In the genomic region with DNA sequence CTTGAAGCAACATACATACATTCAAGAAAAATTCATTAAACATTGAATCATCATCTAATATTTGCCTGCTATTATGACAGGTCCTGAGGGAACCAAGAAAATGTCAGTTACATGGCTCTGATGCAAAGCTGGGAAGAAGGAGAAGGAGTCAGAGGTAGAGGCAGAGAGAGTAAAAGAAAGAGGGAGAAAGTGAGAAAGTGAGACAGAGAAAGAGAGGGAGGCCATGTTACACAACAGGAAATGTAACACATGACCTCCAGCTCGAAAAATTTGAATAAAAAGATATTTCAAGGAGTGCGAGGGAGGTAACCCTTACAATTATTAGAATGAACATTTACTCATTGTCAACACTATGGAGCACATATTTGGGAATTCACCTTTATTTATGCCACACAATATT, we compare ENCODE assay signal across 26 cellular contexts.
DNase-seq lines count a peak whose midpoint lies in the region; ATAC-seq, FAIRE-seq and TF ChIP-seq lines count a peak whose summit lies in the region.
"Had no signal": no experiment of that assay in that cellular context is flagged by ENCODE, and none has a peak within 500 bp of the region (broad histone marks: within the 10 kb centered on the region; RNA-seq: fewer than 3 reads in every experiment).

No MANE protein-coding gene starts in this region.

- H2BK5ac ChIP-seq in neuronal stem cell (ENCODE audit: low read length), result no peak overlapping the region

- no peak overlapping the region for H4K91ac ChIP-seq in neuronal stem cell (ENCODE audit: low read depth, low read length, poor library complexity)

- H3K27me3 ChIP-seq in bronchial epithelial cell (ENCODE audit: control insufficient read depth, insufficient read depth, low read length) (no peaks in the 10 kb centered on the region), neuronal stem cell (ENCODE audit: control insufficient read depth in 3 of 3, insufficient read depth in 3 of 3, low read depth in 1 of 3, low read length in 3 of 3) (no peaks in the 10 kb centered on the region)
- H3K27me3 ChIP-seq: BE2C; BLaER1 treated with 17β-estradiol and CSF1 and Interleukin-3, amounts not matched to agents 10 nM and 100 nM had no signal

- H2AK5ac ChIP-seq in neuronal stem cell (ENCODE audit: low read depth, low read length), result no peak overlapping the region

- H3K27ac Mint-ChIP-seq in memory B cell, result peak overlapping the region; percentile 15
- peak overlapping the region; percentile 6 for H3K27ac Mint-ChIP-seq in osteocyte (ENCODE audit: unreplicated experiment)
- H3K27ac Mint-ChIP-seq: CD14-positive monocyte; CD4-positive, alpha-beta T cell; CD8-positive, alpha-beta memory T cell had no signal

- H3K79me1 ChIP-seq in neuronal stem cell (ENCODE audit: low read depth, low read length), result no peaks in the 10 kb centered on the region

- H3K36me3 ChIP-seq in HEK293 (ENCODE audit: control insufficient read depth in 2 of 2, insufficient read depth in 1 of 2, low read length in 2 of 2) (no peaks in the 10 kb centered on the region), bronchial epithelial cell (ENCODE audit: control insufficient read depth, insufficient read depth, low read length) (no peaks in the 10 kb centered on the region), neuronal stem cell (replicated peaks in 1 of 2; ENCODE audit: control insufficient read depth in 2 of 2, insufficient read depth in 2 of 2, low read length in 2 of 2) (no peaks in the 10 kb centered on the region)
- H3K36me3 ChIP-seq: BE2C; BLaER1 treated with 17β-estradiol and CSF1 and Interleukin-3, amounts not matched to agents 10 nM and 100 nM had no signal

- H2AFZ ChIP-seq in neuronal stem cell (ENCODE audit: low read length), result no peak overlapping the region
- H2AFZ ChIP-seq: GM23248 had no signal

- no peak overlapping the region for H3K23ac ChIP-seq in neuronal stem cell (ENCODE audit: low read depth, low read length, poor library complexity)

- H3K9ac ChIP-seq in neuronal stem cell (ENCODE audit: low read depth, low read length, poor library complexity), result no peak overlapping the region
- H3K9ac ChIP-seq: BLaER1 treated with 17β-estradiol and CSF1 and Interleukin-3, amounts not matched to agents 10 nM and 100 nM; GM23248 had no signal

- no peak for FAIRE-seq in bronchial epithelial cell (lab: Jason Lieb, UNC)
- FAIRE-seq: GM12878, GM19239, H1 had no signal

- no peaks in the 10 kb centered on the region for H3K9me3 ChIP-seq in HEK293 (ENCODE audit: control insufficient read depth, insufficient read depth, low read depth, low read length)
- no peaks in the 10 kb centered on the region for H3K9me3 ChIP-seq in neuronal stem cell (replicated peaks in 1 of 2; ENCODE audit: control insufficient read depth in 2 of 2, insufficient read depth in 1 of 2, low read depth in 1 of 2, low read length in 2 of 2)
- H3K9me3 ChIP-seq: A549; BE2C; BLaER1 treated with 17β-estradiol and CSF1 and Interleukin-3, amounts not matched to agents 10 nM and 100 nM had no signal

- no peak overlapping the region for H2BK12ac ChIP-seq in neuronal stem cell (ENCODE audit: low read length)

- H3K18ac ChIP-seq in neuronal stem cell (ENCODE audit: low read length), result no peak overlapping the region

- WGBS in neuronal stem cell (ENCODE audit: extremely low coverage in 2 of 2, insufficient read length in 2 of 2, insufficient replicate concordance in 1 of 2), 2 donors, result no CpG with 5 or more reads among the region's 2 CpGs

- H3K4me3 Mint-ChIP-seq in memory B cell, result no peak overlapping the region
- no peak overlapping the region for H3K4me3 Mint-ChIP-seq in osteocyte (ENCODE audit: unreplicated experiment)
- H3K4me3 Mint-ChIP-seq: CD14-positive monocyte; CD4-positive, alpha-beta T cell; CD8-positive, alpha-beta memory T cell had no signal

- POLR2A ChIA-PET in HEK293 (lab: Yijun Ruan, JAX), result no interaction called here

- DNase-seq in bronchial epithelial cell (ENCODE audit: low read depth), result peak; percentile 11
- DNase-seq in memory B cell (ENCODE audit: low spot score in 2 of 2), result no peak
- DNase-seq in osteocyte (ENCODE audit: extremely low spot score, unreplicated experiment), result no peak
- no peak for DNase-seq in neuronal stem cell (ENCODE audit: low spot score)
- DNase-seq: 8988T; ACHN; AML-193; BE2C; CD4-positive, alpha-beta T cell; CD8-positive, alpha-beta memory T cell; DMS 273 treated with DMSO at 0.1 percent for 48 hours; DMS79; EL; GDM1; GM23248; H7; HCEC 1CT had no signal

- H3K4me3 ChIP-seq in HEK293 (ENCODE audit: low read depth, low read length) (no peak overlapping the region), bronchial epithelial cell (ENCODE audit: low read depth, low read length) (no peak overlapping the region), neuronal stem cell (ENCODE audit: low read length in 2 of 2) (no peak overlapping the region)
- H3K4me3 ChIP-seq: A549; BLaER1 treated with 17β-estradiol and CSF1 and Interleukin-3, amounts not matched to agents 10 nM and 100 nM; GM12878; GM23248 had no signal

- peaks cover 3% of the 10 kb centered on the region for H3K27me3 Mint-ChIP-seq in memory B cell
- no peaks in the 10 kb centered on the region for H3K27me3 Mint-ChIP-seq in osteocyte (ENCODE audit: unreplicated experiment)
- H3K27me3 Mint-ChIP-seq: CD4-positive, alpha-beta T cell had no signal

- no peak overlapping the region for H2BK15ac ChIP-seq in neuronal stem cell (ENCODE audit: low read length)

- no peaks in the 10 kb centered on the region for H3K4me1 ChIP-seq in HEK293 (ENCODE audit: control insufficient read depth, insufficient read depth, low read length)
- H3K4me1 ChIP-seq in neuronal stem cell (ENCODE audit: control insufficient read depth in 2 of 2, insufficient read depth in 1 of 2, low read depth in 1 of 2, low read length in 2 of 2), result no peaks in the 10 kb centered on the region
- H3K4me1 ChIP-seq: BE2C; BLaER1 treated with 17β-estradiol and CSF1 and Interleukin-3, amounts not matched to agents 10 nM and 100 nM had no signal

- H3K14ac ChIP-seq in neuronal stem cell (ENCODE audit: low read length), result no peak overlapping the region

- ATAC-seq in memory B cell (ENCODE audit: low read depth) (no peak), HG02970 (IDR thresholded peaks at IDR 0.05; ENCODE audit: low FRiP score, unreplicated experiment) (no peak), HG03469 (IDR thresholded peaks at IDR 0.05; ENCODE audit: unreplicated experiment) (no peak)
- ATAC-seq: GM12878 had no signal

- H2BK120ac ChIP-seq in neuronal stem cell (ENCODE audit: low read depth, low read length), result no peak overlapping the region

- H3K27ac ChIP-seq in HEK293 (ENCODE audit: extremely low read depth, low read depth, low read length) (no peak overlapping the region), neuronal stem cell (replicated peaks; ENCODE audit: low read length) (no peak overlapping the region)
- H3K27ac ChIP-seq: A549; BLaER1 treated with 17β-estradiol and CSF1 and Interleukin-3, amounts not matched to agents 10 nM and 100 nM; GM23248 had no signal

- H3K9me3 Mint-ChIP-seq in memory B cell (peaks cover 2% of the 10 kb centered on the region), osteocyte (ENCODE audit: unreplicated experiment) (no peaks in the 10 kb centered on the region)
- H3K9me3 Mint-ChIP-seq: CD4-positive, alpha-beta T cell; CD8-positive, alpha-beta memory T cell had no signal

- peaks cover 7% of the 10 kb centered on the region for H3K4me1 Mint-ChIP-seq in memory B cell
- peaks cover 8% of the 10 kb centered on the region for H3K4me1 Mint-ChIP-seq in osteocyte (ENCODE audit: unreplicated experiment)
- H3K4me1 Mint-ChIP-seq: CD14-positive monocyte; CD8-positive, alpha-beta memory T cell had no signal

- H3K36me3 Mint-ChIP-seq in memory B cell, result peaks cover 5% of the 10 kb centered on the region
- no peaks in the 10 kb centered on the region for H3K36me3 Mint-ChIP-seq in osteocyte (ENCODE audit: unreplicated experiment)
- H3K36me3 Mint-ChIP-seq: CD8-positive, alpha-beta memory T cell had no signal

- CTCF ChIA-PET in HEK293 (lab: Yijun Ruan, JAX), result interaction anchor here (0.6 kb wide), 1 partner anchor 10 kb away, joined by 5 read pairs; no protein-coding TSS in a partner anchor

- H3K4ac ChIP-seq in neuronal stem cell (ENCODE audit: low read length), result no peak overlapping the region

- H3K4me2 ChIP-seq in neuronal stem cell (ENCODE audit: insufficient read depth, low read length, poor library complexity, severe bottlenecking), result no peak overlapping the region
- H3K4me2 ChIP-seq: A549; BLaER1 treated with 17β-estradiol and CSF1 and Interleukin-3, amounts not matched to agents 10 nM and 100 nM had no signal

- no peak overlapping the region for H4K8ac ChIP-seq in neuronal stem cell (ENCODE audit: low read depth, low read length)

- TF ChIP-seq CTCF in HEK293 (tag by site-specific recombination; IDR thresholded peaks at IDR 0.05) (no peak), bronchial epithelial cell (IDR thresholded peaks at IDR 0.05; ENCODE audit: insufficient read depth, low read length, severe bottlenecking) (no peak), osteocyte (IDR thresholded peaks at IDR 0.05) (no peak)

TF ChIP-seq in HEK293, 187 proteins besides CTCF, POLR2A, EP300 and RAD21:
- TF ChIP-seq GLIS2 (tag by site-specific recombination; IDR thresholded peaks at IDR 0.05) (no peak), IKZF3 (tag by site-specific recombination; IDR thresholded peaks at IDR 0.05) (no peak), ZSCAN16 (tag by site-specific recombination; IDR thresholded peaks at IDR 0.05) (no peak), ZNF221 (tag by site-specific recombination; IDR thresholded peaks at IDR 0.05; ENCODE audit: borderline replicate concordance) (no peak), PRDM1 (tag by site-specific recombination; IDR thresholded peaks at IDR 0.05) (peak; percentile 91)
- TF ChIP-seq, protein P1, sequence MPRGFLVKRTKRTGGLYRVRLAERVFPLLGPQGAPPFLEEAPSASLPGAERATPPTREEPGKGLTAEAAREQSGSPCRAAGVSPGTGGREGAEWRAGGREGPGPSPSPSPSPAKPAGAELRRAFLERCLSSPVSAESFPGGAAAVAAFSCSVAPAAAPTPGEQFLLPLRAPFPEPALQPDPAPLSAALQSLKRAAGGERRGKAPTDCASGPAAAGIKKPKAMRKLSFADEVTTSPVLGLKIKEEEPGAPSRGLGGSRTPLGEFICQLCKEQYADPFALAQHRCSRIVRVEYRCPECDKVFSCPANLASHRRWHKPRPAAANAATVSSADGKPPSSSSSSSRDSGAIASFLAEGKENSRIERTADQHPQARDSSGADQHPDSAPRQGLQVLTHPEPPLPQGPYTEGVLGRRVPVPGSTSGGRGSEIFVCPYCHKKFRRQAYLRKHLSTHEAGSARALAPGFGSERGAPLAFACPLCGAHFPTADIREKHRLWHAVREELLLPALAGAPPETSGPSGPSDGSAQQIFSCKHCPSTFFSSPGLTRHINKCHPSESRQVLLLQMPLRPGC (tag by site-specific recombination; IDR thresholded peaks at IDR 0.05), result no peak
